In genomic region chr2:47738331-47738730, GRCh38 we compare ENCODE assay signal across 14 cellular contexts. TPM values are rescaled to one million over a fixed set of nuclear protein-coding genes. Genes with fewer than 3 reads are reported as not detected.
DNase-seq lines count a peak whose midpoint lies in the region; ATAC-seq and TF ChIP-seq lines count a peak whose summit lies in the region.
"Had no signal": no experiment of that assay in that cellular context is flagged by ENCODE, and none has a peak within 500 bp of the region (broad histone marks: within the 10 kb centered on the region; RNA-seq: fewer than 3 reads in every experiment).

No MANE protein-coding gene starts in this region.

- WGBS in mesendoderm (ENCODE audit: extremely low coverage, insufficient coverage, low lambda C conversion rate), result no CpG with 5 or more reads among the region's 5 CpGs

- H3K18ac ChIP-seq in mesendoderm (ENCODE audit: low read length), result peak overlapping the region; percentile 76

- H3K4me3 ChIP-seq in BLaER1 (peak overlapping the region; percentile 46; the same call in 1 of the 2 replicates), HEK293 (ENCODE audit: low read depth, low read length) (no peak overlapping the region), OCI-LY7 (ENCODE audit: low read depth, low read length, poor library complexity, severe bottlenecking) (no peak overlapping the region), mesendoderm (ENCODE audit: low read length) (no peak overlapping the region)

- BruUV-seq in OCI-LY7 (replicated peaks; lab: Mats Ljungman, UMichigan), result TSS peak; percentile 11

- H3K4me1 ChIP-seq in BLaER1, result peaks cover 100% of the 10 kb centered on the region
- no peaks in the 10 kb centered on the region for H3K4me1 ChIP-seq in HEK293 (ENCODE audit: control insufficient read depth, insufficient read depth, low read length)
- peaks cover 89% of the 10 kb centered on the region for H3K4me1 ChIP-seq in OCI-LY7 (ENCODE audit: insufficient read depth, low read length, poor library complexity, severe bottlenecking)
- H3K4me1 ChIP-seq in mesendoderm (ENCODE audit: control insufficient read depth, low read depth, low read length), result peaks cover 9% of the 10 kb centered on the region

- H3K79me1 ChIP-seq in mesendoderm (ENCODE audit: low read length), result no peaks in the 10 kb centered on the region

- TF ChIP-seq CTCF in HEK293 (tag by site-specific recombination; IDR thresholded peaks at IDR 0.05) (no peak), OCI-LY7 (conservative IDR thresholded peaks at IDR 0.05; ENCODE audit: low read length) (no peak)

- H4K5ac ChIP-seq in mesendoderm (ENCODE audit: low read length), result no peak overlapping the region

- H2BK15ac ChIP-seq in mesendoderm (replicated peaks; ENCODE audit: low read depth), result no peak overlapping the region

- H2BK5ac ChIP-seq in mesendoderm (ENCODE audit: low read length), result no peak overlapping the region

- no peak overlapping the region for H3K23ac ChIP-seq in mesendoderm (ENCODE audit: low read length)

- H3K9ac ChIP-seq in BLaER1, result peak overlapping the region; percentile 76
- no peak overlapping the region for H3K9ac ChIP-seq in mesendoderm (ENCODE audit: low read length)

- H3K9me3 ChIP-seq in BLaER1, result peaks cover 19% of the 10 kb centered on the region; the same call in 1 of the 2 replicates
- H3K9me3 ChIP-seq in HEK293 (ENCODE audit: control insufficient read depth, insufficient read depth, low read depth, low read length), result no peaks in the 10 kb centered on the region
- H3K9me3 ChIP-seq in OCI-LY7 (ENCODE audit: low read length), result 0 out of 2 replicates have a peak, but pooled peaks cover 4% of the 10 kb centered on the region
- H3K9me3 ChIP-seq: Caco-2 had no signal

- intact Hi-C loops in OCI-LY7 (cut with micrococcal nuclease; ENCODE audit: unreplicated experiment) (loop anchor here (1.0 kb wide), 4 partner anchors 14 to 217 kb away; no protein-coding TSS in a partner anchor), left colon (cut with DNase I, micrococcal nuclease) (no loop called here)

- H3K4me2 ChIP-seq in BLaER1 (peak overlapping the region; percentile 86), OCI-LY7 (ENCODE audit: low read length) (peak overlapping the region; percentile 53), mesendoderm (ENCODE audit: low read length) (no peak overlapping the region)

- H4K20me1 ChIP-seq in BLaER1, result no peaks in the 10 kb centered on the region
- H4K20me1 ChIP-seq in OCI-LY7 (ENCODE audit: insufficient read depth, low read length), result no peaks in the 10 kb centered on the region

- no peak overlapping the region for H2AK5ac ChIP-seq in mesendoderm (ENCODE audit: low read length)

- no peak overlapping the region for H4K8ac ChIP-seq in mesendoderm (ENCODE audit: low read depth, low read length)

- no peak overlapping the region for H3K4ac ChIP-seq in mesendoderm (ENCODE audit: low read depth, low read length)

- DNase-seq in OCI-LY7 (ENCODE audit: low spot score) (peak; percentile 87), mesendoderm (no peak), left colon (no peak)
- DNase-seq: 8988T; C1 segment of cervical spinal cord; Caco-2; CD4-positive, CD25-positive, alpha-beta regulatory T cell; GOT3; H7 had no signal

- no peak overlapping the region for H2BK120ac ChIP-seq in mesendoderm (ENCODE audit: low read depth, low read length)

- ATAC-seq in GM19324 (IDR thresholded peaks at IDR 0.05; ENCODE audit: low FRiP score, unreplicated experiment) (no peak), left colon (no peak), HG03097 (IDR thresholded peaks at IDR 0.05; ENCODE audit: low FRiP score, unreplicated experiment) (no peak)
- ATAC-seq: HCT116 had no signal

- H2AFZ ChIP-seq in OCI-LY7 (ENCODE audit: low read length), result no peak overlapping the region

- H3K27me3 ChIP-seq in BLaER1 (no peaks in the 10 kb centered on the region), mesendoderm (ENCODE audit: insufficient read depth, low read length, poor library complexity) (no peaks in the 10 kb centered on the region)

- POLR2A ChIA-PET in HEK293 (lab: Yijun Ruan, JAX) (interaction anchor here (1.4 kb wide), 1 partner anchor 45 kb away, joined by 3 read pairs; the partner anchor contains the start of gene MSH6), OCI-LY7 (lab: Charles Lee) (interaction anchor here (0.5 to 3.2 kb wide), 14 partner anchors 14 to 178 kb away, joined by 3 to 37 read pairs (median 4); partner anchors contain the start of gene MSH6)

- H3K79me2 ChIP-seq in OCI-LY7 (ENCODE audit: insufficient read depth, low read depth, low read length) (peaks cover 74% of the 10 kb centered on the region), mesendoderm (ENCODE audit: control insufficient read depth, insufficient read depth, low read length) (no peaks in the 10 kb centered on the region)

- CTCF ChIA-PET in HEK293 (lab: Yijun Ruan, JAX) (interaction anchor here (0.7 kb wide), 1 partner anchor 56 kb away, joined by 5 read pairs; no protein-coding TSS in a partner anchor), OCI-LY7 (lab: Charles Lee; ENCODE audit: unreplicated experiment) (interaction anchor here (1.7 kb wide), 1 partner anchor 15 kb away, joined by 5 read pairs; no protein-coding TSS in a partner anchor)

- peak overlapping the region; percentile 2 for H3K56ac ChIP-seq in mesendoderm (ENCODE audit: low read length)

- H3K36me3 ChIP-seq in BLaER1 (peaks cover 100% of the 10 kb centered on the region), HEK293 (ENCODE audit: control insufficient read depth in 2 of 2, insufficient read depth in 1 of 2, low read length in 2 of 2) (no peaks in the 10 kb centered on the region), OCI-LY7 (ENCODE audit: insufficient read depth, low read length) (peaks cover 90% of the 10 kb centered on the region), mesendoderm (ENCODE audit: control insufficient read depth, insufficient read depth, low read length) (no peaks in the 10 kb centered on the region)

- no peaks in the 10 kb centered on the region for H3K9me2 ChIP-seq in OCI-LY7 (ENCODE audit: insufficient read depth, low read length)

- H3K27ac ChIP-seq in BLaER1 (peak overlapping the region; percentile 88), HEK293 (ENCODE audit: extremely low read depth, low read depth, low read length) (no peak overlapping the region), OCI-LY7 (ENCODE audit: low read depth, low read length, poor library complexity, severe bottlenecking) (peak overlapping the region; percentile 94), mesendoderm (ENCODE audit: low read depth, low read length) (no peak overlapping the region)

TF ChIP-seq in HEK293, 187 proteins besides CTCF, POLR2A, EP300 and RAD21:
- TF ChIP-seq ZNF335 (tag by site-specific recombination; conservative IDR thresholded peaks at IDR 0.05) (peak; percentile 58), ZNF843 (tag by site-specific recombination; IDR thresholded peaks at IDR 0.05) (no peak), ZNF266 (tag by site-specific recombination; IDR thresholded peaks at IDR 0.05; ENCODE audit: low read depth) (no peak), ELK4 (IDR thresholded peaks at IDR 0.05; ENCODE audit: borderline replicate concordance, low read depth, low read length) (no peak), SCRT1 (tag by site-specific recombination; IDR thresholded peaks at IDR 0.05; ENCODE audit: borderline replicate concordance) (no peak)

RNA-seq across cellular contexts. Expression of gene MSH6, which starts 44.6 kb away (rescaled TPM):
- 291 and 303 TPM in 2 replicates for total RNA-seq in OCI-LY7 (2014; rRNA removed; shearing (Covaris generic))
- total RNA-seq in OCI-LY7 (2022), result 525 and 607 TPM in 2 replicates
- 135 TPM for polyA plus RNA-seq in mesendoderm (2013, experiment 1 of 2)
- polyA plus RNA-seq in mesendoderm (2013, experiment 2 of 2), result 139 TPM
- total RNA-seq in left colon, result 10 to 100 TPM; 16.4 to 18.2 TPM

Comparison
In these comparisons a context has a peak if more than half of its experiments do, and no peak if none do; other contexts are left out.
1. H3K27ac ChIP-seq: peak in BLaER1 (single experiment) and OCI-LY7 (single experiment); none in HEK293 (single experiment) and mesendoderm (single experiment).
2. RNA of gene MSH6, which starts 44.6 kb away (total RNA-seq): 291 to 607 TPM in OCI-LY7; 16.4 to 18.2 TPM in left colon; every median in the first group is over 10 times any median in the second.